In the genomic region with DNA sequence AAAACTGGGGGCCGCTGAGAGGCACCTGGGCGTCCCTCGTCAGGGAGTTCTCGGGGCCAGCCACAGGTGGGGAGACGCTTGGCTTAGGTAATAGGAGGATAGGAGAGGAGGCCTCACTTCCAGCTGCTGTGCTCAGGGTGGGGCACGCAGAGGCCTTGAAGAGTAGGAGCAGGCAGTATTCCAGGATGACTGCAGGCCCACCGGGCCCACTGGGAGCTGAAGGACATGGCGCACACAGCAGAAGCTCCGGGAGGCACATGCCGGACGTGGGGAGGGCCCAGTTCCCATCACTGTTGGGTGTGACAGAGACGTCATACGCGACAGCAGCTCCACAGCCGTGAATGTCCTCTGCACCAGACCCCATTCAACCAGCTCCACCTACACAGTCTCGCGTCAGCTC, we compare ENCODE assay signal across 2 cellular contexts.
TF ChIP-seq lines count a peak whose summit lies in the region.

No MANE protein-coding gene starts in this region.

TF ChIP-seq in IMR-90, 13 proteins besides CTCF, POLR2A, EP300 and RAD21:
- TF ChIP-seq CHD1 (IDR thresholded peaks at IDR 0.05; ENCODE audit: low read depth, low read length), result no peak
- no peak for TF ChIP-seq MAZ (IDR thresholded peaks at IDR 0.05; ENCODE audit: borderline replicate concordance, low read depth, low read length)
- no peak for TF ChIP-seq SMC3 (IDR thresholded peaks at IDR 0.05; ENCODE audit: low read depth, low read length)
- TF ChIP-seq FOS (IDR thresholded peaks at IDR 0.05; ENCODE audit: low read depth, low read length), result no peak
- no peak for TF ChIP-seq RCOR1 (IDR thresholded peaks at IDR 0.05; ENCODE audit: insufficient replicate concordance, low read length)

TF ChIP-seq in H1, 55 proteins besides CTCF, POLR2A, EP300 and RAD21:
- TF ChIP-seq PHF8 (conservative IDR thresholded peaks at IDR 0.05; ENCODE audit: low read depth, low read length), result no peak
- no peak for TF ChIP-seq TAF1 (IDR thresholded peaks at IDR 0.05; ENCODE audit: low read depth, low read length)
- no peak for TF ChIP-seq RFX5 (IDR thresholded peaks at IDR 0.05; ENCODE audit: borderline replicate concordance, low read depth, low read length)
- TF ChIP-seq, protein P1, sequence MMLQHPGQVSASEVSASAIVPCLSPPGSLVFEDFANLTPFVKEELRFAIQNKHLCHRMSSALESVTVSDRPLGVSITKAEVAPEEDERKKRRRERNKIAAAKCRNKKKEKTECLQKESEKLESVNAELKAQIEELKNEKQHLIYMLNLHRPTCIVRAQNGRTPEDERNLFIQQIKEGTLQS (IDR thresholded peaks at IDR 0.05; ENCODE audit: insufficient read depth, low read depth, low read length), result no peak
- TF ChIP-seq KDM4A (IDR thresholded peaks at IDR 0.05; ENCODE audit: low read depth, low read length, severe bottlenecking), result no peak
- TF ChIP-seq JUN (IDR thresholded peaks at IDR 0.05; ENCODE audit: low read depth, low read length), result no peak
- TF ChIP-seq CTBP2 (IDR thresholded peaks at IDR 0.05; ENCODE audit: borderline replicate concordance, insufficient read depth, insufficient read length, low read length), result no peak
- TF ChIP-seq TCF12 (IDR thresholded peaks at IDR 0.05; ENCODE audit: low read depth, low read length), result no peak
- no peak for TF ChIP-seq NANOG (IDR thresholded peaks at IDR 0.05; ENCODE audit: insufficient read depth, low read depth, low read length, poor library complexity, severe bottlenecking)
- no peak for TF ChIP-seq POLR2AphosphoS5 (IDR thresholded peaks at IDR 0.05; ENCODE audit: low read depth, low read length)
- no peak for TF ChIP-seq KDM5A (IDR thresholded peaks at IDR 0.05; ENCODE audit: low read length)
- no peak for TF ChIP-seq HDAC2 (IDR thresholded peaks at IDR 0.05; ENCODE audit: borderline replicate concordance in 1 of 2, low read depth in 2 of 2, low read length in 2 of 2)
- no peak for TF ChIP-seq ZNF274 (IDR thresholded peaks at IDR 0.05; ENCODE audit: borderline replicate concordance, extremely low read depth, low read length)
- no peak for TF ChIP-seq CHD1 (IDR thresholded peaks at IDR 0.05; ENCODE audit: low read depth, low read length)
TF ChIP-seq in H1: peak in this region for 0.
